Comparison of ENCODE assay signal across 15 cellular contexts in genomic region chr10:24118246-24118645, GRCh38.
A peak's percentile ranks its signal among the peaks of the same experiment; 100 is the strongest.
DNase-seq lines count a peak whose midpoint lies in the region; ATAC-seq and TF ChIP-seq lines count a peak whose summit lies in the region.
"Had no signal": no experiment of that assay in that cellular context is flagged by ENCODE, and none has a peak within 500 bp of the region (broad histone marks: within the 10 kb centered on the region; RNA-seq: fewer than 3 reads in every experiment).

No MANE protein-coding gene starts in this region.

- H3K27me3 ChIP-seq in GM23338 (ENCODE audit: insufficient read depth) = no peaks in the 10 kb centered on the region
- H3K27me3 ChIP-seq in iPS-15b (ENCODE audit: control insufficient read depth, insufficient read depth, low read length) = no peaks in the 10 kb centered on the region
- H3K27me3 ChIP-seq: vagina had no signal

- TF ChIP-seq CTCF in GM23338 (conservative IDR thresholded peaks at IDR 0.05; ENCODE audit: low read depth in 2 of 2) (no peak), retinal pigment epithelial cell (conservative IDR thresholded peaks at IDR 0.05; ENCODE audit: low read depth, low read length) (no peak)

- H3K9me3 Mint-ChIP-seq in GM23338 = no peaks in the 10 kb centered on the region
- H3K9me3 Mint-ChIP-seq: activated T-cell treated with anti-CD3 and anti-CD28 coated beads, Interleukin-2, amount 50 U/mL, for 4 hours had no signal

- peaks cover 19% of the 10 kb centered on the region for H3K4me1 Mint-ChIP-seq in GM23338
- H3K4me1 Mint-ChIP-seq: activated CD4-positive, alpha-beta T cell treated with anti-CD3 and anti-CD28 coated beads for 36 hours had no signal

- H3K4me1 ChIP-seq in GM23338 (ENCODE audit: insufficient read depth) (peaks cover 17% of the 10 kb centered on the region; the same call in 1 of the 2 replicates), iPS-15b (ENCODE audit: control insufficient read depth, insufficient read depth, low read length) (peaks cover 9% of the 10 kb centered on the region)
- H3K4me1 ChIP-seq: vagina had no signal

- peak overlapping the region; percentile 68; the same call in 1 of the 2 replicates for H2AFZ ChIP-seq in GM23338

- ATAC-seq in GM23338 (peak; percentile 84), GM21528 (IDR thresholded peaks at IDR 0.05; ENCODE audit: low FRiP score, unreplicated experiment) (no peak)
- no peak for ATAC-seq in activated CD4-positive, CD25-positive, alpha-beta regulatory T cell treated with anti-CD3 and anti-CD28 coated beads, Interleukin-2, amount 50 U/mL, for 24 hours
- ATAC-seq: activated CD4-positive, alpha-beta T cell treated with anti-CD3 and anti-CD28 coated beads for 36 hours; activated T-cell treated with anti-CD3 and anti-CD28 coated beads, Interleukin-2, amount 50 U/mL, for 4 hours had no signal

- H3K36me3 ChIP-seq in GM23338 (ENCODE audit: insufficient read depth) = no peaks in the 10 kb centered on the region
- H3K36me3 ChIP-seq in iPS-15b (ENCODE audit: control insufficient read depth, insufficient read depth, low read length) = no peaks in the 10 kb centered on the region
- H3K36me3 ChIP-seq: vagina had no signal

- no peaks in the 10 kb centered on the region for H3K9me3 ChIP-seq in iPS-15b (ENCODE audit: control insufficient read depth, insufficient read depth, low read length)
- H3K9me3 ChIP-seq: vagina had no signal

- H3K4me2 ChIP-seq in GM23338 = peak overlapping the region; percentile 21

- H3K79me2 ChIP-seq in GM23338 (replicated peaks; ENCODE audit: insufficient read depth) = no peaks in the 10 kb centered on the region

- H3K4me3 ChIP-seq in GM23338 (peak overlapping the region; percentile 10; the same call in 1 of the 2 replicates), iPS-15b (ENCODE audit: low read depth, low read length) (peak overlapping the region; percentile 1), retinal pigment epithelial cell (ENCODE audit: low read length) (peak overlapping the region; percentile 34)
- H3K4me3 ChIP-seq: vagina had no signal

- no peaks in the 10 kb centered on the region for H4K20me1 ChIP-seq in GM23338 (replicated peaks; ENCODE audit: insufficient read depth)

- H3K36me3 Mint-ChIP-seq in GM23338 (ENCODE audit: low read depth) = no peaks in the 10 kb centered on the region

- H3F3A ChIP-seq in GM23338 (replicated peaks; ENCODE audit: low read depth) = no peaks in the 10 kb centered on the region

- no peak overlapping the region for H3K27ac Mint-ChIP-seq in GM23338
- H3K27ac Mint-ChIP-seq: activated CD4-positive, alpha-beta T cell treated with anti-CD3 and anti-CD28 coated beads for 36 hours had no signal

- H3K9ac ChIP-seq in iPS-15b (ENCODE audit: low read depth, low read length) = no peak overlapping the region

- peak overlapping the region; percentile 14; the same call in 1 of the 3 replicates for H3K4me3 Mint-ChIP-seq in GM23338
- H3K4me3 Mint-ChIP-seq: activated CD4-positive, alpha-beta T cell treated with anti-CD3 and anti-CD28 coated beads for 36 hours; activated T-cell treated with anti-CD3 and anti-CD28 coated beads, Interleukin-2, amount 50 U/mL, for 4 hours had no signal

- H3K9me2 ChIP-seq in GM23338 (ENCODE audit: insufficient read depth) = 0 out of 2 replicates have a peak, but pooled peaks cover 2% of the 10 kb centered on the region

- DNase-seq in GM23338 (ENCODE audit: low spot score) = peak; percentile 35
- DNase-seq in amniotic epithelial cell (ENCODE audit: low read depth) = peak; percentile 1
- DNase-seq in retinal pigment epithelial cell (ENCODE audit: low read depth) = no peak
- DNase-seq in NCI-H526 treated with DMSO at 0.1 percent for 48 hours (lab: John Stamatoyannopoulos, UW) = no peak
- DNase-seq in activated CD8-positive, alpha-beta memory T cell treated with anti-CD3 and anti-CD28 coated beads, Interleukin-2, amount 50 U/mL, for 48 hours = no peak
- DNase-seq: activated CD4-positive, alpha-beta T cell treated with anti-CD3 and anti-CD28 coated beads for 36 hours; activated T-cell treated with anti-CD3 and anti-CD28 coated beads, Interleukin-2, amount 50 U/mL, for 4 hours; aorta; effector CD8-positive, alpha-beta T cell; OCI-M1; stimulated activated CD4-positive, alpha-beta T cell treated with anti-CD3 and anti-CD28 coated beads, Interleukin-2, amount 100 ng/mL, for 24 hours had no signal

- H3K27ac ChIP-seq in GM23338 (ENCODE audit: low read depth) = no peak overlapping the region
- H3K27ac ChIP-seq: vagina had no signal

- H3K27me3 Mint-ChIP-seq in GM23338 (ENCODE audit: insufficient read depth, low read depth, poor library complexity) = no peaks in the 10 kb centered on the region

TF ChIP-seq in GM23338, 12 proteins besides CTCF, POLR2A, EP300 and RAD21:
- TF ChIP-seq CREB1 (CRISPR knock-in tag; IDR thresholded peaks at IDR 0.05; ENCODE audit: low read depth) = no peak
- no peak for TF ChIP-seq POLR2AphosphoS5 (IDR thresholded peaks at IDR 0.05; ENCODE audit: low read depth)
- TF ChIP-seq ZNF331 (CRISPR knock-in tag; IDR thresholded peaks at IDR 0.05; ENCODE audit: low read depth) = no peak
- no peak for TF ChIP-seq JUNB (IDR thresholded peaks at IDR 0.05; ENCODE audit: unreplicated experiment)
- TF ChIP-seq STAT1 (IDR thresholded peaks at IDR 0.05; ENCODE audit: unreplicated experiment) = no peak

Comparison
In these comparisons a context has a peak if more than half of its experiments do, and no peak if none do; other contexts are left out.
1. DNase-seq: peak in GM23338 (single experiment) and amniotic epithelial cell (single experiment); none in retinal pigment epithelial cell (single experiment), NCI-H526 treated with DMSO at 0.1 percent for 48 hours (single experiment) and activated CD8-positive, alpha-beta memory T cell treated with anti-CD3 and anti-CD28 coated beads, Interleukin-2, amount 50 U/mL, for 48 hours (single experiment).
2. Peak in every context shown above with its lines, with median percentiles within 50 percentile points of each other: H3K4me3 ChIP-seq.